ENCODE assay signal across 20 cellular contexts in the genomic region with DNA sequence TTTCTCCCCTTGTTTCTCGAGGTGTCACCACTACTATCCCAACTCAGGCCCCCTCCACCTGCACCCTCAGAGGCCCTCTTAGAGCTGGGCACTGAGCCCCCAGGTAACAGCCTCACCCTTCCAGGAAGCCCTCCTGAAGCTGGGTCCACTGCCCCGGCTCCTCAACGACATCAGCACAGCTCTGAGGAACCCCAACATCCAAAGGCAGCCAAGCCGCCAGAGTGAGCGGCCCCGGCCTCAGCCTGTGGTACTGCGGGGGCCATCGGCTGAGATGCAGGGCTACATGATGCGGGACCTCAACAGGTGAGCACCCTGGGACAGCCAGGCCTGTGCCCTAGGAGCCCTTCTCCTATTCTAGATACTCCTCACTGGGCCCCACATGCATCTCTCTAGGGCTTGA. TPM values are rescaled to one million over a fixed set of nuclear protein-coding genes. Genes with fewer than 3 reads are reported as not detected.
DNase-seq lines count a peak whose midpoint lies in the region; ATAC-seq and TF ChIP-seq lines count a peak whose summit lies in the region.
"Had no signal": no experiment of that assay in that cellular context is flagged by ENCODE, and none has a peak within 500 bp of the region (broad histone marks: within the 10 kb centered on the region; RNA-seq: fewer than 3 reads in every experiment).

No MANE protein-coding gene starts in this region.

- TF ChIP-seq POLR2A in sigmoid colon (IDR thresholded peaks at IDR 0.05) = no peak

- TF ChIP-seq EP300 in sigmoid colon (IDR thresholded peaks at IDR 0.05) = no peak

- no peaks in the 10 kb centered on the region for H3K27me3 Mint-ChIP-seq in activated CD4-positive, alpha-beta T cell treated with anti-CD3 and anti-CD28 coated beads, Interleukin-2, amount 10 ng/mL, durations not matched to agents 7 days and 5 days
- H3K27me3 Mint-ChIP-seq in activated CD4-positive, alpha-beta T cell treated with anti-CD3 and anti-CD28 coated beads for 36 hours = no peaks in the 10 kb centered on the region
- no peaks in the 10 kb centered on the region for H3K27me3 Mint-ChIP-seq in CD4-positive, CD25-positive, alpha-beta regulatory T cell
- H3K27me3 Mint-ChIP-seq in T-helper 17 cell = no peaks in the 10 kb centered on the region
- no peaks in the 10 kb centered on the region for H3K27me3 Mint-ChIP-seq in activated T-helper 1 cell treated with anti-CD3 and anti-CD28 coated beads, Interleukin-12 subunit alpha, Interleukin-12 subunit beta, Interleukin-2, Interleukin-4 antibody, amounts not matched to agents 30 ng/mL and 10 ng/mL and 1 ng/mL, durations not matched to agents 14 hours and 24 hours and 36 hours (ENCODE audit: insufficient read depth)

- H3K9me3 ChIP-seq in CD4-positive, CD25-positive, alpha-beta regulatory T cell (ENCODE audit: control insufficient read depth in 2 of 2, low read length in 2 of 2) = no peaks in the 10 kb centered on the region
- H3K9me3 ChIP-seq in T-helper 17 cell (ENCODE audit: control insufficient read depth, low read length, poor library complexity, severe bottlenecking) (no peaks in the 10 kb centered on the region), sigmoid colon (no peaks in the 10 kb centered on the region)
- H3K9me3 ChIP-seq: SJCRH30 had no signal

- no peak for TF ChIP-seq CTCF in sigmoid colon (IDR thresholded peaks at IDR 0.05)

- no peaks in the 10 kb centered on the region for H3K9me3 Mint-ChIP-seq in activated CD4-positive, alpha-beta T cell treated with anti-CD3 and anti-CD28 coated beads, Interleukin-2, amount 10 ng/mL, durations not matched to agents 7 days and 5 days
- no peaks in the 10 kb centered on the region for H3K9me3 Mint-ChIP-seq in activated CD4-positive, alpha-beta T cell treated with anti-CD3 and anti-CD28 coated beads for 36 hours (ENCODE audit: low read depth)
- H3K9me3 Mint-ChIP-seq in CD4-positive, CD25-positive, alpha-beta regulatory T cell = no peaks in the 10 kb centered on the region
- H3K9me3 Mint-ChIP-seq in activated T-helper 1 cell treated with anti-CD3 and anti-CD28 coated beads, Interleukin-12 subunit alpha, Interleukin-12 subunit beta, Interleukin-2, Interleukin-4 antibody, amounts not matched to agents 30 ng/mL and 10 ng/mL and 1 ng/mL, durations not matched to agents 14 hours and 24 hours and 36 hours = no peaks in the 10 kb centered on the region

- 95 to 96% methylated on average over 9 of the region's 9 CpGs for WGBS in sigmoid colon, 2 donors

- POLR2A ChIA-PET in activated CD4-positive, alpha-beta T cell treated with anti-CD3 and anti-CD28 coated beads, Interleukin-2, amount 10 ng/mL, durations not matched to agents 7 days and 5 days (lab: Charles Lee) = no interaction called here
- POLR2A ChIA-PET in activated CD4-positive, alpha-beta T cell treated with anti-CD3 and anti-CD28 coated beads for 36 hours (lab: Charles Lee) = interaction anchor here (0.7 kb wide), 2 partner anchors 9 to 129 kb away, joined by 3 read pairs; no protein-coding TSS in a partner anchor

- H3K27ac ChIP-seq in CD4-positive, CD25-positive, alpha-beta regulatory T cell (ENCODE audit: insufficient read depth, low read length, poor library complexity, severe bottlenecking) = no peak overlapping the region
- H3K27ac ChIP-seq in sigmoid colon = no peak overlapping the region
- H3K27ac ChIP-seq: KMS-11, SJCRH30 had no signal

- H3K36me3 ChIP-seq in CD4-positive, CD25-positive, alpha-beta regulatory T cell (ENCODE audit: control insufficient read depth, insufficient read depth, low read length) = peaks cover 49% of the 10 kb centered on the region
- H3K36me3 ChIP-seq in sigmoid colon = peaks cover 21 to 91% (median 37%) of the 10 kb centered on the region in 4 donors
- H3K36me3 ChIP-seq: SJCRH30 had no signal

- no peak for DNase-seq in activated CD4-positive, alpha-beta T cell treated with anti-CD3 and anti-CD28 coated beads, Interleukin-2, amount 10 ng/mL, durations not matched to agents 7 days and 5 days
- no peak for DNase-seq in activated CD4-positive, alpha-beta T cell treated with anti-CD3 and anti-CD28 coated beads for 36 hours
- no peak for DNase-seq in CD4-positive, CD25-positive, alpha-beta regulatory T cell
- DNase-seq in T-helper 17 cell = no peak
- DNase-seq in sigmoid colon = peak; percentile 36
- DNase-seq in activated T-helper 1 cell treated with anti-CD3 and anti-CD28 coated beads, Interleukin-12 subunit alpha, Interleukin-12 subunit beta, Interleukin-2, Interleukin-4 antibody, amounts not matched to agents 30 ng/mL and 10 ng/mL and 1 ng/mL, durations not matched to agents 14 hours and 24 hours and 36 hours (ENCODE audit: low spot score) = no peak
- DNase-seq: 8988T; ACHN; MM.1S; NCI-H2029; NCI-H446; NCI-H526; NCI-H82; NK-92 treated with Interleukin-12 subunit alpha and Interleukin-12 subunit beta, amount 100 ng/mL, for 24 hours; PC-3; SJCRH30 had no signal

- intact Hi-C loops in activated CD4-positive, alpha-beta T cell treated with anti-CD3 and anti-CD28 coated beads for 36 hours (cut with DNase I, micrococcal nuclease) = no loop called here
- intact Hi-C loops in sigmoid colon (cut with DNase I) = no loop called here
- intact Hi-C loops in activated T-helper 1 cell treated with anti-CD3 and anti-CD28 coated beads, Interleukin-12 subunit alpha, Interleukin-12 subunit beta, Interleukin-2, Interleukin-4 antibody, amounts not matched to agents 30 ng/mL and 10 ng/mL and 1 ng/mL, durations not matched to agents 14 hours and 24 hours and 36 hours (cut with micrococcal nuclease) = no loop called here

- H3K4me3 Mint-ChIP-seq in activated CD4-positive, alpha-beta T cell treated with anti-CD3 and anti-CD28 coated beads, Interleukin-2, amount 10 ng/mL, durations not matched to agents 7 days and 5 days = no peak overlapping the region
- no peak overlapping the region for H3K4me3 Mint-ChIP-seq in activated CD4-positive, alpha-beta T cell treated with anti-CD3 and anti-CD28 coated beads for 36 hours
- no peak overlapping the region for H3K4me3 Mint-ChIP-seq in CD4-positive, CD25-positive, alpha-beta regulatory T cell
- H3K4me3 Mint-ChIP-seq in T-helper 17 cell = no peak overlapping the region
- no peak overlapping the region for H3K4me3 Mint-ChIP-seq in activated T-helper 1 cell treated with anti-CD3 and anti-CD28 coated beads, Interleukin-12 subunit alpha, Interleukin-12 subunit beta, Interleukin-2, Interleukin-4 antibody, amounts not matched to agents 30 ng/mL and 10 ng/mL and 1 ng/mL, durations not matched to agents 14 hours and 24 hours and 36 hours

- no peaks in the 10 kb centered on the region for H3K4me1 Mint-ChIP-seq in activated CD4-positive, alpha-beta T cell treated with anti-CD3 and anti-CD28 coated beads, Interleukin-2, amount 10 ng/mL, durations not matched to agents 7 days and 5 days
- peaks cover 4% of the 10 kb centered on the region for H3K4me1 Mint-ChIP-seq in activated CD4-positive, alpha-beta T cell treated with anti-CD3 and anti-CD28 coated beads for 36 hours
- H3K4me1 Mint-ChIP-seq in CD4-positive, CD25-positive, alpha-beta regulatory T cell = peaks cover 3 to 11% (median 4%) of the 10 kb centered on the region in 4 donors
- H3K4me1 Mint-ChIP-seq in T-helper 17 cell = peaks cover 20% of the 10 kb centered on the region
- no peaks in the 10 kb centered on the region for H3K4me1 Mint-ChIP-seq in activated T-helper 1 cell treated with anti-CD3 and anti-CD28 coated beads, Interleukin-12 subunit alpha, Interleukin-12 subunit beta, Interleukin-2, Interleukin-4 antibody, amounts not matched to agents 30 ng/mL and 10 ng/mL and 1 ng/mL, durations not matched to agents 14 hours and 24 hours and 36 hours (ENCODE audit: low read depth)

- no peaks in the 10 kb centered on the region for H3K27me3 ChIP-seq in CD4-positive, CD25-positive, alpha-beta regulatory T cell (ENCODE audit: control insufficient read depth, insufficient read depth, low read length)
- H3K27me3 ChIP-seq in sigmoid colon = no peaks in the 10 kb centered on the region
- H3K27me3 ChIP-seq: SJCRH30 had no signal

- no peak overlapping the region for H3K4me3 ChIP-seq in CD4-positive, CD25-positive, alpha-beta regulatory T cell (ENCODE audit: low read depth, low read length)
- H3K4me3 ChIP-seq in sigmoid colon = no peak overlapping the region
- H3K4me3 ChIP-seq: SJCRH30 had no signal

- H3K36me3 Mint-ChIP-seq in activated CD4-positive, alpha-beta T cell treated with anti-CD3 and anti-CD28 coated beads, Interleukin-2, amount 10 ng/mL, durations not matched to agents 7 days and 5 days (ENCODE audit: low read depth) = peaks cover 39% of the 10 kb centered on the region
- H3K36me3 Mint-ChIP-seq in activated CD4-positive, alpha-beta T cell treated with anti-CD3 and anti-CD28 coated beads for 36 hours (ENCODE audit: low read depth) = peaks cover 31% of the 10 kb centered on the region
- H3K36me3 Mint-ChIP-seq in CD4-positive, CD25-positive, alpha-beta regulatory T cell = peaks cover 44% of the 10 kb centered on the region
- peaks cover 14% of the 10 kb centered on the region for H3K36me3 Mint-ChIP-seq in T-helper 17 cell (ENCODE audit: low read depth)
- H3K36me3 Mint-ChIP-seq in activated T-helper 1 cell treated with anti-CD3 and anti-CD28 coated beads, Interleukin-12 subunit alpha, Interleukin-12 subunit beta, Interleukin-2, Interleukin-4 antibody, amounts not matched to agents 30 ng/mL and 10 ng/mL and 1 ng/mL, durations not matched to agents 14 hours and 24 hours and 36 hours (ENCODE audit: low read depth) = peaks cover 42% of the 10 kb centered on the region

- ATAC-seq in activated CD4-positive, alpha-beta T cell treated with anti-CD3 and anti-CD28 coated beads for 36 hours = no peak
- no peak for ATAC-seq in CD4-positive, CD25-positive, alpha-beta regulatory T cell (ENCODE audit: low read depth in 2 of 2)
- no peak for ATAC-seq in T-helper 17 cell
- ATAC-seq in HG02763 (IDR thresholded peaks at IDR 0.05; ENCODE audit: unreplicated experiment) = no peak
- ATAC-seq in GM18511 (IDR thresholded peaks at IDR 0.05; ENCODE audit: unreplicated experiment) = no peak
- ATAC-seq: PC-3, Right ventricle myocardium inferior had no signal

- peak overlapping the region; percentile 19 for H3K27ac Mint-ChIP-seq in activated CD4-positive, alpha-beta T cell treated with anti-CD3 and anti-CD28 coated beads, Interleukin-2, amount 10 ng/mL, durations not matched to agents 7 days and 5 days
- no peak overlapping the region for H3K27ac Mint-ChIP-seq in activated CD4-positive, alpha-beta T cell treated with anti-CD3 and anti-CD28 coated beads for 36 hours
- H3K27ac Mint-ChIP-seq in CD4-positive, CD25-positive, alpha-beta regulatory T cell = peak overlapping the region in 2 of 3 donors; percentile 6 to 67
- peak overlapping the region; percentile 34 for H3K27ac Mint-ChIP-seq in T-helper 17 cell
- no peak overlapping the region for H3K27ac Mint-ChIP-seq in activated T-helper 1 cell treated with anti-CD3 and anti-CD28 coated beads, Interleukin-12 subunit alpha, Interleukin-12 subunit beta, Interleukin-2, Interleukin-4 antibody, amounts not matched to agents 30 ng/mL and 10 ng/mL and 1 ng/mL, durations not matched to agents 14 hours and 24 hours and 36 hours

- H3K4me1 ChIP-seq in CD4-positive, CD25-positive, alpha-beta regulatory T cell (ENCODE audit: control insufficient read depth, insufficient read depth, low read length, poor library complexity, severe bottlenecking) = no peaks in the 10 kb centered on the region
- H3K4me1 ChIP-seq in sigmoid colon = no peaks in the 10 kb centered on the region
- H3K4me1 ChIP-seq: SJCRH30 had no signal

- CTCF ChIA-PET in activated CD4-positive, alpha-beta T cell treated with anti-CD3 and anti-CD28 coated beads, Interleukin-2, amount 10 ng/mL, durations not matched to agents 7 days and 5 days (lab: Charles Lee) = interaction anchor here (1.2 to 1.6 kb wide), 2 partner anchors 9 to 13 kb away, joined by 4 to 5 read pairs; partner anchors contain the start of gene ZBTB9
- CTCF ChIA-PET in activated CD4-positive, alpha-beta T cell treated with anti-CD3 and anti-CD28 coated beads for 36 hours (lab: Charles Lee) = interaction anchor here (0.9 kb wide), 1 partner anchor 9 kb away, joined by 3 read pairs; no protein-coding TSS in a partner anchor

RNA-seq across cellular contexts. Expression of gene ZBTB9, which starts 12.9 kb away (rescaled TPM):
- 1 to 10 TPM; 9.0 to 9.9 TPM for total RNA-seq in activated CD4-positive, alpha-beta T cell treated with anti-CD3 and anti-CD28 coated beads, Interleukin-2, amount 10 ng/mL, durations not matched to agents 7 days and 5 days
- total RNA-seq in activated CD4-positive, alpha-beta T cell treated with anti-CD3 and anti-CD28 coated beads for 36 hours = 1 to 10 TPM; 9.3 to 9.5 TPM
- 8.6 TPM for total RNA-seq in CD4-positive, CD25-positive, alpha-beta regulatory T cell
- polyA plus RNA-seq in CD4-positive, CD25-positive, alpha-beta regulatory T cell = 10 to 100 TPM in 1 of 4 donors, 1 to 10 TPM in 3; 4.5 to 11.7 (median 6.8) TPM
- total RNA-seq in T-helper 17 cell = 1 to 10 TPM; 3.9 to 4.4 TPM
- 1 to 10 TPM; 1.1 to 3.6 (median 1.4) TPM for total RNA-seq in sigmoid colon
- polyA plus RNA-seq in sigmoid colon = 1 to 10 TPM in 2 of 3 donors, under 1 TPM in 1; 0.60 to 4.2 (median 1.8) TPM
- 15.8 and 17.0 TPM in 2 replicates for total RNA-seq in activated T-helper 1 cell treated with anti-CD3 and anti-CD28 coated beads, Interleukin-12 subunit alpha, Interleukin-12 subunit beta, Interleukin-2, Interleukin-4 antibody, amounts not matched to agents 30 ng/mL and 10 ng/mL and 1 ng/mL, durations not matched to agents 14 hours and 24 hours and 36 hours

RNA-seq across cellular contexts. Expression of gene SYNGAP1, which starts 21.6 kb away (rescaled TPM):
- total RNA-seq in activated CD4-positive, alpha-beta T cell treated with anti-CD3 and anti-CD28 coated beads, Interleukin-2, amount 10 ng/mL, durations not matched to agents 7 days and 5 days = 10 to 100 TPM; 42.9 to 44.9 TPM
- total RNA-seq in activated CD4-positive, alpha-beta T cell treated with anti-CD3 and anti-CD28 coated beads for 36 hours = 10 to 100 TPM; 43.6 to 45.6 TPM
- 81.4 TPM for total RNA-seq in CD4-positive, CD25-positive, alpha-beta regulatory T cell
- under 1 TPM; 0.48 to 0.82 (median 0.63) TPM for polyA plus RNA-seq in CD4-positive, CD25-positive, alpha-beta regulatory T cell
- total RNA-seq in T-helper 17 cell (10 to 100 TPM; 82.3 to 83.9 TPM), sigmoid colon (10 to 100 TPM in 1 of 4 donors, 1 to 10 TPM in 3; 6.4 to 24.6 (median 9.9) TPM)
- 10 to 100 TPM in 1 of 3 donors, 1 to 10 TPM in 1, under 1 TPM in 1; 0.92 to 17.8 (median 2.4) TPM for polyA plus RNA-seq in sigmoid colon
- total RNA-seq in activated T-helper 1 cell treated with anti-CD3 and anti-CD28 coated beads, Interleukin-12 subunit alpha, Interleukin-12 subunit beta, Interleukin-2, Interleukin-4 antibody, amounts not matched to agents 30 ng/mL and 10 ng/mL and 1 ng/mL, durations not matched to agents 14 hours and 24 hours and 36 hours = 37.1 and 56.6 TPM in 2 replicates

RNA-seq across cellular contexts. Expression of gene CUTA, which starts 23.6 kb away (rescaled TPM):
- total RNA-seq in activated CD4-positive, alpha-beta T cell treated with anti-CD3 and anti-CD28 coated beads, Interleukin-2, amount 10 ng/mL, durations not matched to agents 7 days and 5 days = 100 to 1,000 TPM; 191 to 207 TPM
- 100 to 1,000 TPM; 154 to 188 TPM for total RNA-seq in activated CD4-positive, alpha-beta T cell treated with anti-CD3 and anti-CD28 coated beads for 36 hours
- 202 TPM for total RNA-seq in CD4-positive, CD25-positive, alpha-beta regulatory T cell
- polyA plus RNA-seq in CD4-positive, CD25-positive, alpha-beta regulatory T cell = 100 to 1,000 TPM; 435 to 529 (median 489) TPM
- total RNA-seq in T-helper 17 cell = 100 to 1,000 TPM; 195 to 196 TPM
- 100 to 1,000 TPM; 102 to 148 (median 120) TPM for total RNA-seq in sigmoid colon
- 100 to 1,000 TPM; 110 to 193 (median 153) TPM for polyA plus RNA-seq in sigmoid colon
- 131 and 137 TPM in 2 replicates for total RNA-seq in activated T-helper 1 cell treated with anti-CD3 and anti-CD28 coated beads, Interleukin-12 subunit alpha, Interleukin-12 subunit beta, Interleukin-2, Interleukin-4 antibody, amounts not matched to agents 30 ng/mL and 10 ng/mL and 1 ng/mL, durations not matched to agents 14 hours and 24 hours and 36 hours

RNA-seq across cellular contexts. Expression of gene PHF1, which starts 30.6 kb away (rescaled TPM):
- total RNA-seq in activated CD4-positive, alpha-beta T cell treated with anti-CD3 and anti-CD28 coated beads, Interleukin-2, amount 10 ng/mL, durations not matched to agents 7 days and 5 days = 10 to 100 TPM; 34.2 to 37.7 TPM
- total RNA-seq in activated CD4-positive, alpha-beta T cell treated with anti-CD3 and anti-CD28 coated beads for 36 hours = 10 to 100 TPM; 24.9 to 28.2 TPM
- total RNA-seq in CD4-positive, CD25-positive, alpha-beta regulatory T cell = 403 TPM
- 10 to 100 TPM; 41.5 to 72.2 (median 64.1) TPM for polyA plus RNA-seq in CD4-positive, CD25-positive, alpha-beta regulatory T cell
- total RNA-seq in T-helper 17 cell (100 to 1,000 TPM; 448 to 472 TPM), sigmoid colon (10 to 100 TPM; 57.1 to 82.3 (median 66.0) TPM)
- 10 to 100 TPM; 22.4 to 43.2 (median 43.2) TPM for polyA plus RNA-seq in sigmoid colon
- 28.7 and 38.8 TPM in 2 replicates for total RNA-seq in activated T-helper 1 cell treated with anti-CD3 and anti-CD28 coated beads, Interleukin-12 subunit alpha, Interleukin-12 subunit beta, Interleukin-2, Interleukin-4 antibody, amounts not matched to agents 30 ng/mL and 10 ng/mL and 1 ng/mL, durations not matched to agents 14 hours and 24 hours and 36 hours

RNA-seq across cellular contexts. Expression of gene KIFC1, which starts 49.8 kb away (rescaled TPM):
- total RNA-seq in activated CD4-positive, alpha-beta T cell treated with anti-CD3 and anti-CD28 coated beads, Interleukin-2, amount 10 ng/mL, durations not matched to agents 7 days and 5 days = 100 to 1,000 TPM; 157 to 167 TPM
- 10 to 100 TPM; 86.0 to 89.3 TPM for total RNA-seq in activated CD4-positive, alpha-beta T cell treated with anti-CD3 and anti-CD28 coated beads for 36 hours
- total RNA-seq in CD4-positive, CD25-positive, alpha-beta regulatory T cell = 8.7 TPM
- 1 to 10 TPM in 3 of 4 donors, under 1 TPM in 1; 0.41 to 3.9 (median 1.3) TPM for polyA plus RNA-seq in CD4-positive, CD25-positive, alpha-beta regulatory T cell
- total RNA-seq in T-helper 17 cell (1 to 10 TPM; 1.3 to 3.7 TPM), sigmoid colon (1 to 10 TPM in 2 of 4 donors, under 1 TPM in 2; 0.49 to 5.5 (median 1.3) TPM)
- 10 to 100 TPM in 1 of 3 donors, 1 to 10 TPM in 2; 1.2 to 23.0 (median 4.6) TPM for polyA plus RNA-seq in sigmoid colon
- total RNA-seq in activated T-helper 1 cell treated with anti-CD3 and anti-CD28 coated beads, Interleukin-12 subunit alpha, Interleukin-12 subunit beta, Interleukin-2, Interleukin-4 antibody, amounts not matched to agents 30 ng/mL and 10 ng/mL and 1 ng/mL, durations not matched to agents 14 hours and 24 hours and 36 hours = 54.7 and 59.6 TPM in 2 replicates

Comparison
In these comparisons a context has a peak if more than half of its experiments do, and no peak if none do; other contexts are left out.
1. H3K27ac Mint-ChIP-seq: peak in activated CD4-positive, alpha-beta T cell treated with anti-CD3 and anti-CD28 coated beads, Interleukin-2, amount 10 ng/mL, durations not matched to agents 7 days and 5 days (single experiment), CD4-positive, CD25-positive, alpha-beta regulatory T cell (2 of 3) and T-helper 17 cell (single experiment); none in activated CD4-positive, alpha-beta T cell treated with anti-CD3 and anti-CD28 coated beads for 36 hours (single experiment) and activated T-helper 1 cell treated with anti-CD3 and anti-CD28 coated beads, Interleukin-12 subunit alpha, Interleukin-12 subunit beta, Interleukin-2, Interleukin-4 antibody, amounts not matched to agents 30 ng/mL and 10 ng/mL and 1 ng/mL, durations not matched to agents 14 hours and 24 hours and 36 hours (single experiment).